8 cellular contexts compared by ENCODE assay signal in genomic region chr1:227318852-227319607, GRCh38. TPM values are rescaled to one million over a fixed set of nuclear protein-coding genes. Genes with fewer than 3 reads are reported as not detected.
A peak's percentile ranks its signal among the peaks of the same experiment; 100 is the strongest.
DNase-seq lines count a peak whose midpoint lies in the region; ATAC-seq and TF ChIP-seq lines count a peak whose summit lies in the region.

No MANE protein-coding gene starts in this region.

- peak; percentile 50 to 51 for ATAC-seq in left cardiac atrium
- ATAC-seq in HG03378 (IDR thresholded peaks at IDR 0.05; ENCODE audit: unreplicated experiment), result no peak
- no peak for ATAC-seq in GM18520 (IDR thresholded peaks at IDR 0.05; ENCODE audit: unreplicated experiment)
- ATAC-seq in HG02798 (IDR thresholded peaks at IDR 0.05; ENCODE audit: poor library complexity, unreplicated experiment), result no peak

- 4 to 9% (median 7%) methylated on average over 13 to 31 of the region's 31 CpGs for WGBS in adrenal gland, 4 donors

- TF ChIP-seq CTCF in adrenal gland (IDR thresholded peaks at IDR 0.05) (peak in 1 of 6 experiments; percentile 11), neutrophil (IDR thresholded peaks at IDR 0.05) (no peak)

- DNase-seq in DMS79 (lab: John Stamatoyannopoulos, UW) (peak; percentile 51), NCI-H128 (lab: John Stamatoyannopoulos, UW; ENCODE audit: unreplicated experiment) (peak; percentile 67), adrenal gland (peak; percentile 53 to 80 (median 61)), left cardiac atrium (peak; percentile 46)

- H3K4me3 ChIP-seq in adrenal gland (peak overlapping the region; percentile 44 to 96 (median 93)), neutrophil (ENCODE audit: low read depth in 1 of 2, low read length in 1 of 2) (peak overlapping the region; percentile 5 to 56)

- intact Hi-C loops in adrenal gland (cut with DNase I) (loop anchor here in 1 of 2 donors (10.0 kb wide), 1 partner anchor 116 kb away; no protein-coding TSS in a partner anchor), left cardiac atrium (cut with DNase I) (loop anchor here (2.0 to 10.0 kb wide), 4 partner anchors 77 to 118 kb away; no protein-coding TSS in a partner anchor)

- no peak for TF ChIP-seq POLR2A in adrenal gland (IDR thresholded peaks at IDR 0.05)

- H3K36me3 ChIP-seq in adrenal gland (replicated peaks in 1 of 2) (no peaks in the 10 kb centered on the region), neutrophil (no peaks in the 10 kb centered on the region)

- H3K9me3 ChIP-seq in adrenal gland (replicated peaks in 1 of 3) (no peaks in the 10 kb centered on the region), neutrophil (no peaks in the 10 kb centered on the region)

- H3K27me3 ChIP-seq in adrenal gland (no peaks in the 10 kb centered on the region), neutrophil (peaks cover 82% of the 10 kb centered on the region)

- H3K4me1 ChIP-seq in adrenal gland (replicated peaks in 1 of 2) (peaks cover 6 to 13% of the 10 kb centered on the region in 2 donors), neutrophil (ENCODE audit: control insufficient read depth in 1 of 2, insufficient read depth in 1 of 2, low read depth in 1 of 2, low read length in 1 of 2) (peaks cover 2 to 19% of the 10 kb centered on the region in 2 experiments)

- peak overlapping the region; percentile 74 to 98 (median 95) for H3K27ac ChIP-seq in adrenal gland
- no peak overlapping the region for H3K27ac ChIP-seq in neutrophil

RNA-seq across cellular contexts. Expression of gene CDC42BPA, which starts 0.7 kb away (rescaled TPM):
- total RNA-seq in adrenal gland, result 10 to 100 TPM; 32.8 to 73.8 (median 42.6) TPM
- polyA plus RNA-seq in adrenal gland, result 10 to 100 TPM in 2 of 3 donors, 1 to 10 TPM in 1; 7.4 to 21.7 (median 14.1) TPM
- total RNA-seq in left cardiac atrium, result 10 to 100 TPM; 35.3 to 41.0 TPM

Comparison
In these comparisons a context has a peak if more than half of its experiments do, and no peak if none do; other contexts are left out.
1. ATAC-seq: peak in left cardiac atrium (2 of 2); none in HG03378 (single experiment), GM18520 (single experiment) and HG02798 (single experiment).
2. Peak in every context shown above with its lines, with median percentiles within 50 percentile points of each other: DNase-seq.